ENCODE assay signal across 1 cellular context in the genomic region with DNA sequence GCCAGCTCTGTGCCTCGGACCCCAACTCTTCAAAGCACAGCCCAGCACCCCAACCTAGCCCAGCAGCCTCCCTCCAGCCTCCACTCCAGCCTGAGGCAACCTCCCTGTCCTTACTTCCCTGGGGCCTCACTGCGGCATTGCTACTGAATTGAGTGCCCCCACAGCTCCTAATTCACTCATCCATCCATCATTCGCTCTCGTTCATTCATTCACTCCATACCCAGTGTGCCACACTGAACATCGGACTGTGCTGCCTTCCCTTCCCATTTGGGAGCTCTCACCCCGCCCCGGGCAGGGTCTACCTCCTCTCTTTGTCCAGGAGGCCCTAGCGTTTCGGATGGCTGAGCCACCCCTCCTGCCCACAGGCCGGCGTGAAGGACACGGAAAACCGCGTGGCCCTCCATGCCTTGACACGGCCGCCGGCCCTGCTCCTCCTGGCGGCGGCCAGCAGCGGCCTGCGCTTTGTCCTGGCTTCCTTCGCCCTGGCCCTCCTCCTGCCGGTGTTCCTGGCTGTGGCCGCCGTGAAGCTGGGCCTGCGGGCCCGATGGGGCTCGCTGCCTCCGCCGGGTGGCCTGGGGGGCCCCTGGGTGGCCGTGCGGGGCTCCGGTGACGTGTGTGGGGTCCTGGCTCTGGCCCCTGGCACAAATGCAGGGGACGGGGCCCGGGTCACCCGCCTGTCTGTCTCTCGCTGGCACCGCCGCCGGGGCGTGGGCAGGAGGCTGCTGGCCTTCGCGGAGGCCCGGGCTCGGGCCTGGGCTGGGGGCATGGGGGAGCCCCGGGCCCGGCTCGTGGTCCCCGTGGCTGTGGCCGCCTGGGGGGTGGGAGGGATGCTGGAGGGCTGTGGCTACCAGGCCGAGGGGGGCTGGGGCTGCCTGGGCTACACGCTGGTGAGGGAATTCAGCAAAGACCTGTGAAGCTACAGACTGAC.
TF ChIP-seq lines count a peak whose summit lies in the region.

No MANE protein-coding gene starts in this region.

TF ChIP-seq in HCT116, 20 proteins besides CTCF, POLR2A, EP300 and RAD21:
- TF ChIP-seq, protein P1, sequence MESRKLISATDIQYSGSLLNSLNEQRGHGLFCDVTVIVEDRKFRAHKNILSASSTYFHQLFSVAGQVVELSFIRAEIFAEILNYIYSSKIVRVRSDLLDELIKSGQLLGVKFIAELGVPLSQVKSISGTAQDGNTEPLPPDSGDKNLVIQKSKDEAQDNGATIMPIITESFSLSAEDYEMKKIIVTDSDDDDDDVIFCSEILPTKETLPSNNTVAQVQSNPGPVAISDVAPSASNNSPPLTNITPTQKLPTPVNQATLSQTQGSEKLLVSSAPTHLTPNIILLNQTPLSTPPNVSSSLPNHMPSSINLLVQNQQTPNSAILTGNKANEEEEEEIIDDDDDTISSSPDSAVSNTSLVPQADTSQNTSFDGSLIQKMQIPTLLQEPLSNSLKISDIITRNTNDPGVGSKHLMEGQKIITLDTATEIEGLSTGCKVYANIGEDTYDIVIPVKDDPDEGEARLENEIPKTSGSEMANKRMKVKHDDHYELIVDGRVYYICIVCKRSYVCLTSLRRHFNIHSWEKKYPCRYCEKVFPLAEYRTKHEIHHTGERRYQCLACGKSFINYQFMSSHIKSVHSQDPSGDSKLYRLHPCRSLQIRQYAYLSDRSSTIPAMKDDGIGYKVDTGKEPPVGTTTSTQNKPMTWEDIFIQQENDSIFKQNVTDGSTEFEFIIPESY (IDR thresholded peaks at IDR 0.05; ENCODE audit: extremely low read depth, insufficient replicate concordance, low read length) = no peak
- TF ChIP-seq JUND (IDR thresholded peaks at IDR 0.05) (no peak), FOSL1 (IDR thresholded peaks at IDR 0.05; ENCODE audit: low read depth) (no peak), SP1 (IDR thresholded peaks at IDR 0.05; ENCODE audit: low read depth) (no peak), SRF (IDR thresholded peaks at IDR 0.05; ENCODE audit: low read depth) (no peak), CBX3 (IDR thresholded peaks at IDR 0.05; ENCODE audit: low read depth) (no peak), CEBPB (IDR thresholded peaks at IDR 0.05; ENCODE audit: low read depth) (no peak)
- TF ChIP-seq, protein P2, sequence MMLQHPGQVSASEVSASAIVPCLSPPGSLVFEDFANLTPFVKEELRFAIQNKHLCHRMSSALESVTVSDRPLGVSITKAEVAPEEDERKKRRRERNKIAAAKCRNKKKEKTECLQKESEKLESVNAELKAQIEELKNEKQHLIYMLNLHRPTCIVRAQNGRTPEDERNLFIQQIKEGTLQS (IDR thresholded peaks at IDR 0.05) = no peak
